8 cellular contexts compared by ENCODE assay signal in genomic region chr9:97982719-97983523, GRCh38. TPM values are rescaled to one million over a fixed set of nuclear protein-coding genes. Genes with fewer than 3 reads are reported as not detected.
DNase-seq lines count a peak whose midpoint lies in the region; ATAC-seq and TF ChIP-seq lines count a peak whose summit lies in the region.

ANP32B (plus strand) TSS chr9:97983341; CDS start chr9:97983556, 215 bp downstream.

- peak within 1 kb of the TSS; percentile 97 for H2AFZ ChIP-seq in smooth muscle cell (ENCODE audit: low read depth)

- peaks cover 0 to 8% of the 10 kb centered on the region in 2 donors for H3K4me1 ChIP-seq in breast epithelium
- H3K4me1 ChIP-seq in smooth muscle cell (ENCODE audit: low read depth): peaks cover 17% of the 10 kb centered on the region

- intact Hi-C loops in breast epithelium (cut with DNase I; ENCODE audit: low total_unique reads): no loop called here

- H4K20me1 ChIP-seq in smooth muscle cell (ENCODE audit: low read depth): peaks cover 29% of the 10 kb centered on the region

- no peak for TF ChIP-seq POLR2A in breast epithelium (IDR thresholded peaks at IDR 0.05)

- H3K36me3 ChIP-seq in WERI-Rb-1 (peaks cover 17% of the 10 kb centered on the region), breast epithelium (no peaks in the 10 kb centered on the region), smooth muscle cell (ENCODE audit: low read depth) (no peaks in the 10 kb centered on the region)

- H3K27ac ChIP-seq in WERI-Rb-1: peak within 1 kb of the TSS; percentile 100
- H3K27ac ChIP-seq in breast epithelium: peak within 1 kb of the TSS; percentile 98 to 99
- peak within 1 kb of the TSS; percentile 82 for H3K27ac ChIP-seq in smooth muscle cell (ENCODE audit: low read depth)

- ATAC-seq in GM18858 (IDR thresholded peaks at IDR 0.05; ENCODE audit: unreplicated experiment): peak; percentile 43
- peak; percentile 65 for ATAC-seq in HG03066 (IDR thresholded peaks at IDR 0.05; ENCODE audit: low read depth, unreplicated experiment)

- TF ChIP-seq CTCF in WERI-Rb-1 (IDR thresholded peaks at IDR 0.05; ENCODE audit: low read depth, low read length) (peak; percentile 95), breast epithelium (IDR thresholded peaks at IDR 0.05) (peak; percentile 43 to 93 (median 75)), smooth muscle cell (IDR thresholded peaks at IDR 0.05; ENCODE audit: borderline replicate concordance, insufficient read depth, poor library complexity, severe bottlenecking) (peak; percentile 68)

- H3F3A ChIP-seq in smooth muscle cell (ENCODE audit: low read depth): peaks cover 5% of the 10 kb centered on the region

- in situ Hi-C loops in ACHN (cut with HindIII; ENCODE audit: low pct_ligation_motif_present, low pct_unique_long_range_greater_than_20kb, low sequenced_read_pairs): no loop called here

- H3K4me3 ChIP-seq in WERI-Rb-1 (ENCODE audit: low read depth, low read length) (peak within 1 kb of the TSS; percentile 88), breast epithelium (peak within 1 kb of the TSS; percentile 63 to 99 (median 80)), smooth muscle cell (peak within 1 kb of the TSS; percentile 99)

- WGBS in smooth muscle cell (ENCODE audit: low lambda C conversion rate): 2% methylated on average over 70 of the region's 100 CpGs

- H3K9ac ChIP-seq in smooth muscle cell (ENCODE audit: low read depth): peak within 1 kb of the TSS; percentile 91

- H3K9me3 ChIP-seq in WERI-Rb-1 (ENCODE audit: severe bottlenecking) (peaks cover 5% of the 10 kb centered on the region), breast epithelium (no peaks in the 10 kb centered on the region), smooth muscle cell (replicated peaks; ENCODE audit: low read depth) (no peaks in the 10 kb centered on the region)

- DNase-seq in ACHN (peak; percentile 89), NCI-H2196 (lab: John Stamatoyannopoulos, UW; ENCODE audit: unreplicated experiment) (peak; percentile 91), WERI-Rb-1 (peak; percentile 97), breast epithelium (ENCODE audit: low spot score in 2 of 2) (peak; percentile 88), iPS-NIHi7 (ENCODE audit: extremely low spot score) (peak; percentile 91), smooth muscle cell (lab: John Stamatoyannopoulos, UW; ENCODE audit: unreplicated experiment) (peak; percentile 75)

- peak within 1 kb of the TSS; percentile 91 for H3K4me2 ChIP-seq in smooth muscle cell

- H3K27me3 ChIP-seq in WERI-Rb-1 (ENCODE audit: insufficient read depth, low read depth, severe bottlenecking) (no peaks in the 10 kb centered on the region), breast epithelium (no peaks in the 10 kb centered on the region), smooth muscle cell (ENCODE audit: low read depth) (no peaks in the 10 kb centered on the region)

- peaks cover 40% of the 10 kb centered on the region for H3K79me2 ChIP-seq in smooth muscle cell (ENCODE audit: low read depth)

RNA-seq across cellular contexts. Expression of gene ANP32B, which starts in this region (rescaled TPM):
- total RNA-seq in breast epithelium (10 to 100 TPM; 37.0 to 54.7 (median 44.0) TPM), smooth muscle cell (11.9 and 21.3 TPM in 2 replicates)
- polyA plus RNA-seq in smooth muscle cell: 52.4 and 69.8 TPM in 2 replicates

Comparison
In these comparisons a context has a peak if more than half of its experiments do, and no peak if none do; other contexts are left out.
1. Peak in every context shown above with its lines: DNase-seq, ATAC-seq, H3K4me3 ChIP-seq and H3K27ac ChIP-seq.